13 cellular contexts compared by ENCODE assay signal in the genomic region with DNA sequence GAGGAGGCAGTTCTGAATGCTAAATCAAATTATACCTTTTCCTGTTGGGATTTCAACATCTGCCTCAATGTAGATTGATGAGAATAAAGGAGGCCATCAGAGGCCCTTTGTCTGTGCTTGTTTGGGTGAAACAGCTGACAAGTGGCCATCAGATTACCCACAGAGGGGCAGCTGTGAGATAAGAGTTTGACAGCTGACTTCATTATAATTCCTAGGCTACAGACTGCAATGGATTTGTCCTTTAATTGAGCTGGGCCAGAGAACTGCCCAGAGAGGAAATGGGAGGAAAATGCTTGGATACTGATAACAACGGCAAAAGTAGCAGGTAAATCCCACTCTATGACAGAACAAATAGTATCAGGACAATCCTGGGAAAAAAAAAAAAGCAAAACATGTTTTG.
DNase-seq lines count a peak whose midpoint lies in the region; TF ChIP-seq lines count a peak whose summit lies in the region.
"Had no signal": no experiment of that assay in that cellular context is flagged by ENCODE, and none has a peak within 500 bp of the region (broad histone marks: within the 10 kb centered on the region; RNA-seq: fewer than 3 reads in every experiment).

No MANE protein-coding gene starts in this region.

- peak overlapping the region in 1 of 2 experiments; percentile 89; a peak in 2 of 4 replicates for H3K27ac ChIP-seq in SK-N-SH (ENCODE audit: low read depth in 2 of 2, low read length in 1 of 2)
- H3K27ac ChIP-seq in ascending aorta = no peak overlapping the region
- H3K27ac ChIP-seq: cardiac muscle cell, prostate gland, testis had no signal

- H3K9me2 ChIP-seq in SK-N-SH = 0 out of 2 replicates have a peak, but pooled peaks cover 3% of the 10 kb centered on the region

- peak in 1 of 2 experiments; percentile 96; a peak in 2 of 4 replicates for TF ChIP-seq EP300 in SK-N-SH (IDR thresholded peaks at IDR 0.05; ENCODE audit: borderline replicate concordance in 1 of 2, low read depth in 1 of 2, low read length in 1 of 2)

- H3K36me3 ChIP-seq in SK-N-SH (replicated peaks in 1 of 2; ENCODE audit: control insufficient read depth in 1 of 2, insufficient read depth in 2 of 2, low read length in 1 of 2) = no peaks in the 10 kb centered on the region
- no peaks in the 10 kb centered on the region for H3K36me3 ChIP-seq in ascending aorta
- H3K36me3 ChIP-seq: cardiac muscle cell, prostate gland had no signal

- H3K9me3 ChIP-seq in SK-N-SH = peaks cover 7% of the 10 kb centered on the region; the same call in 1 of the 2 replicates
- H3K9me3 ChIP-seq in ascending aorta = no peaks in the 10 kb centered on the region
- H3K9me3 ChIP-seq: prostate gland, testis had no signal

- peak; percentile 77 for DNase-seq in DMS153 (lab: John Stamatoyannopoulos, UW)
- peak; percentile 6 to 64 for DNase-seq in NCI-H1930 (lab: John Stamatoyannopoulos, UW)
- DNase-seq in SK-N-SH = peak; percentile 71
- DNase-seq in inferior parietal cortex (ENCODE audit: extremely low spot score) = peak; percentile 26
- DNase-seq in AG08395 (ENCODE audit: low spot score) = no peak
- DNase-seq in middle frontal gyrus (ENCODE audit: extremely low spot score, low spot score) = no peak
- DNase-seq in ascending aorta (ENCODE audit: low spot score in 2 of 2) = no peak
- DNase-seq in NCI-H1436 treated with DMSO at 0.1 percent for 48 hours (lab: John Stamatoyannopoulos, UW) = no peak
- DNase-seq: kidney glomerular epithelial cell, NCI-H1694 treated with DMSO at 0.1 percent for 48 hours, testis had no signal

- no peaks in the 10 kb centered on the region for H3F3A ChIP-seq in SK-N-SH (replicated peaks; ENCODE audit: insufficient read depth)

- TF ChIP-seq RAD21 in SK-N-SH (IDR thresholded peaks at IDR 0.05; ENCODE audit: low read length) = peak; percentile 38

- WGBS in SK-N-SH (ENCODE audit: low lambda C conversion rate) = 26% methylated on average over 1 of the region's 1 CpG

- POLR2A ChIA-PET in SK-N-SH (lab: Yijun Ruan, JAX) = no interaction called here

- CTCF ChIA-PET in SK-N-SH (lab: Yijun Ruan, JAX) = no interaction called here

- no peak overlapping the region for H3K9ac ChIP-seq in SK-N-SH

- H3K4me2 ChIP-seq in SK-N-SH = no peak overlapping the region

- intact Hi-C loops in ascending aorta (cut with DNase I) = no loop called here

- no peak for TF ChIP-seq CTCF in SK-N-SH (IDR thresholded peaks at IDR 0.05)
- no peak for TF ChIP-seq CTCF in ascending aorta (IDR thresholded peaks at IDR 0.05)

- no peaks in the 10 kb centered on the region for H3K79me2 ChIP-seq in SK-N-SH (ENCODE audit: insufficient read depth)

- H3K4me1 ChIP-seq in SK-N-SH (ENCODE audit: control insufficient read depth in 1 of 2, insufficient read depth in 2 of 2, low read depth in 1 of 2, low read length in 1 of 2) (peaks cover 0 to 4% of the 10 kb centered on the region in 2 experiments; a peak in 1 of 4 replicates), ascending aorta (no peaks in the 10 kb centered on the region)
- H3K4me1 ChIP-seq: prostate gland, testis had no signal

- no peak overlapping the region for H3K4me3 ChIP-seq in SK-N-SH (ENCODE audit: low read depth in 2 of 2, low read length in 1 of 2)
- no peak overlapping the region for H3K4me3 ChIP-seq in ascending aorta
- H3K4me3 ChIP-seq: cardiac muscle cell, prostate gland, testis had no signal

- H3K27me3 ChIP-seq in SK-N-SH (ENCODE audit: insufficient read depth) (no peaks in the 10 kb centered on the region), ascending aorta (no peaks in the 10 kb centered on the region)
- H3K27me3 ChIP-seq: cardiac muscle cell, testis had no signal

- H4K20me1 ChIP-seq in SK-N-SH (ENCODE audit: insufficient read depth) = no peaks in the 10 kb centered on the region

- H2AFZ ChIP-seq in SK-N-SH (ENCODE audit: low read depth) = no peak overlapping the region

TF ChIP-seq in SK-N-SH, 30 proteins besides CTCF, POLR2A, EP300 and RAD21 (continues in another document):
- TF ChIP-seq, protein P1, sequence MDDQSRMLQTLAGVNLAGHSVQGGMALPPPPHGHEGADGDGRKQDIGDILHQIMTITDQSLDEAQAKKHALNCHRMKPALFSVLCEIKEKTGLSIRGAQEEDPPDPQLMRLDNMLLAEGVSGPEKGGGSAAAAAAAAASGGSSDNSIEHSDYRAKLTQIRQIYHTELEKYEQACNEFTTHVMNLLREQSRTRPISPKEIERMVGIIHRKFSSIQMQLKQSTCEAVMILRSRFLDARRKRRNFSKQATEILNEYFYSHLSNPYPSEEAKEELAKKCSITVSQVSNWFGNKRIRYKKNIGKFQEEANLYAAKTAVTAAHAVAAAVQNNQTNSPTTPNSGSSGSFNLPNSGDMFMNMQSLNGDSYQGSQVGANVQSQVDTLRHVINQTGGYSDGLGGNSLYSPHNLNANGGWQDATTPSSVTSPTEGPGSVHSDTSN (IDR thresholded peaks at IDR 0.05) = 0 out of 2 replicates have a peak, but pooled peaks have one; percentile 36
- no peak for TF ChIP-seq GABPA (IDR thresholded peaks at IDR 0.05; ENCODE audit: low read depth)
- TF ChIP-seq POLR2AphosphoS5 (IDR thresholded peaks at IDR 0.05; ENCODE audit: low read depth, low read length) = no peak
- peak; percentile 77 for TF ChIP-seq CHD2 (IDR thresholded peaks at IDR 0.05; ENCODE audit: low read length, partially characterized antibody)
- peak; percentile 94 for TF ChIP-seq GATA2 (CRISPR knock-in tag; IDR thresholded peaks at IDR 0.05)
- TF ChIP-seq FOXJ3 (CRISPR knock-in tag; IDR thresholded peaks at IDR 0.05) = 0 out of 2 replicates have a peak, but pooled peaks have one; percentile 50
- no peak for TF ChIP-seq SIN3A (IDR thresholded peaks at IDR 0.05; ENCODE audit: borderline replicate concordance, low read depth, low read length)
- TF ChIP-seq, protein P2, sequence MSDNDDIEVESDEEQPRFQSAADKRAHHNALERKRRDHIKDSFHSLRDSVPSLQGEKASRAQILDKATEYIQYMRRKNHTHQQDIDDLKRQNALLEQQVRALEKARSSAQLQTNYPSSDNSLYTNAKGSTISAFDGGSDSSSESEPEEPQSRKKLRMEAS (IDR thresholded peaks at IDR 0.05; ENCODE audit: low read depth) = no peak
- TF ChIP-seq TCF12 (IDR thresholded peaks at IDR 0.05) = peak; percentile 37; the same call in 1 of the 2 replicates
- TF ChIP-seq RFX5 (IDR thresholded peaks at IDR 0.05; ENCODE audit: low read length) = no peak
- TF ChIP-seq, protein P3, sequence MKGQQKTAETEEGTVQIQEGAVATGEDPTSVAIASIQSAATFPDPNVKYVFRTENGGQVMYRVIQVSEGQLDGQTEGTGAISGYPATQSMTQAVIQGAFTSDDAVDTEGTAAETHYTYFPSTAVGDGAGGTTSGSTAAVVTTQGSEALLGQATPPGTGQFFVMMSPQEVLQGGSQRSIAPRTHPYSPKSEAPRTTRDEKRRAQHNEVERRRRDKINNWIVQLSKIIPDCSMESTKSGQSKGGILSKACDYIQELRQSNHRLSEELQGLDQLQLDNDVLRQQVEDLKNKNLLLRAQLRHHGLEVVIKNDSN (IDR thresholded peaks at IDR 0.05; ENCODE audit: borderline replicate concordance, low read depth) = no peak
- TF ChIP-seq, protein P4, sequence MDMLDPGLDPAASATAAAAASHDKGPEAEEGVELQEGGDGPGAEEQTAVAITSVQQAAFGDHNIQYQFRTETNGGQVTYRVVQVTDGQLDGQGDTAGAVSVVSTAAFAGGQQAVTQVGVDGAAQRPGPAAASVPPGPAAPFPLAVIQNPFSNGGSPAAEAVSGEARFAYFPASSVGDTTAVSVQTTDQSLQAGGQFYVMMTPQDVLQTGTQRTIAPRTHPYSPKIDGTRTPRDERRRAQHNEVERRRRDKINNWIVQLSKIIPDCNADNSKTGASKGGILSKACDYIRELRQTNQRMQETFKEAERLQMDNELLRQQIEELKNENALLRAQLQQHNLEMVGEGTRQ (IDR thresholded peaks at IDR 0.05; ENCODE audit: borderline replicate concordance, low read depth, low read length) = no peak
- no peak for TF ChIP-seq TAF1 (IDR thresholded peaks at IDR 0.05; ENCODE audit: borderline replicate concordance, low read depth, low read length)
- no peak for TF ChIP-seq MXI1 (IDR thresholded peaks at IDR 0.05; ENCODE audit: low read depth, low read length)
- no peak for TF ChIP-seq MEF2A (IDR thresholded peaks at IDR 0.05; ENCODE audit: borderline replicate concordance, low read depth)
- TF ChIP-seq SMC3 (IDR thresholded peaks at IDR 0.05; ENCODE audit: low read depth, low read length) = peak; percentile 12; the same call in 1 of the 2 replicates
- TF ChIP-seq FOXM1 (IDR thresholded peaks at IDR 0.05; ENCODE audit: low read depth) = no peak
- no peak for TF ChIP-seq RXRA (IDR thresholded peaks at IDR 0.05; ENCODE audit: borderline replicate concordance, low read depth)
- TF ChIP-seq, protein P5, sequence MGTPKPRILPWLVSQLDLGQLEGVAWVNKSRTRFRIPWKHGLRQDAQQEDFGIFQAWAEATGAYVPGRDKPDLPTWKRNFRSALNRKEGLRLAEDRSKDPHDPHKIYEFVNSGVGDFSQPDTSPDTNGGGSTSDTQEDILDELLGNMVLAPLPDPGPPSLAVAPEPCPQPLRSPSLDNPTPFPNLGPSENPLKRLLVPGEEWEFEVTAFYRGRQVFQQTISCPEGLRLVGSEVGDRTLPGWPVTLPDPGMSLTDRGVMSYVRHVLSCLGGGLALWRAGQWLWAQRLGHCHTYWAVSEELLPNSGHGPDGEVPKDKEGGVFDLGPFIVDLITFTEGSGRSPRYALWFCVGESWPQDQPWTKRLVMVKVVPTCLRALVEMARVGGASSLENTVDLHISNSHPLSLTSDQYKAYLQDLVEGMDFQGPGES (IDR thresholded peaks at IDR 0.05; ENCODE audit: low read depth, low read length) = no peak
- no peak for TF ChIP-seq FOSL2 (IDR thresholded peaks at IDR 0.05; ENCODE audit: borderline replicate concordance, low read depth)

Comparison
In these comparisons a context has a peak if more than half of its experiments do, and no peak if none do; other contexts are left out.
1. DNase-seq: peak in DMS153 (single experiment), NCI-H1930 (2 of 2), SK-N-SH (single experiment) and inferior parietal cortex (single experiment); none in AG08395 (single experiment), middle frontal gyrus (single experiment), ascending aorta (0 of 2) and NCI-H1436 treated with DMSO at 0.1 percent for 48 hours (single experiment).